Comparison of ENCODE assay signal across 1 cellular context in genomic region chr10:79491171-79491835, GRCh38.
TF ChIP-seq lines count a peak whose summit lies in the region.

No MANE protein-coding gene starts in this region.

TF ChIP-seq in K562, 482 proteins besides CTCF, POLR2A, EP300 and RAD21 (continued from another document and continues in another):
- TF ChIP-seq MGA (IDR thresholded peaks at IDR 0.05) (peak; percentile 41), TAF9B (IDR thresholded peaks at IDR 0.05; ENCODE audit: partially characterized antibody) (no peak), ZNF217 (CRISPR knock-in tag; IDR thresholded peaks at IDR 0.05) (no peak), SOX6 (IDR thresholded peaks at IDR 0.05) (no peak), BHLHE40 (IDR thresholded peaks at IDR 0.05; ENCODE audit: low read length) (no peak), NFE2 (IDR thresholded peaks at IDR 0.05; ENCODE audit: low read depth) (no peak), ZNF445 (CRISPR knock-in tag; IDR thresholded peaks at IDR 0.05; ENCODE audit: low read depth) (no peak), HMGXB4 (CRISPR knock-in tag; IDR thresholded peaks at IDR 0.05) (no peak), MLLT1 (IDR thresholded peaks at IDR 0.05) (no peak), TRIM24 (IDR thresholded peaks at IDR 0.05) (no peak), RNF2 (IDR thresholded peaks at IDR 0.05) (no peak), ATF4 (CRISPR knock-in tag; IDR thresholded peaks at IDR 0.05) (no peak), PREB (CRISPR knock-in tag; IDR thresholded peaks at IDR 0.05) (no peak), CTCFL (IDR thresholded peaks at IDR 0.05; ENCODE audit: borderline replicate concordance, insufficient read depth, low read depth, low read length, poor library complexity, severe bottlenecking) (peak; percentile 66), ZNF408 (CRISPR knock-in tag; IDR thresholded peaks at IDR 0.05; ENCODE audit: low read depth) (no peak), ZNF143 (CRISPR knock-in tag; IDR thresholded peaks at IDR 0.05) (no peak), MBD2 (IDR thresholded peaks at IDR 0.05; ENCODE audit: borderline replicate concordance, low read depth) (no peak), ZNF511 (CRISPR knock-in tag; IDR thresholded peaks at IDR 0.05) (no peak), PRDM10 (IDR thresholded peaks at IDR 0.05; ENCODE audit: partially characterized antibody) (no peak), NFXL1 (CRISPR knock-in tag; IDR thresholded peaks at IDR 0.05) (no peak), RBM15 (IDR thresholded peaks at IDR 0.05; ENCODE audit: insufficient read depth, low read length) (no peak), THRA (IDR thresholded peaks at IDR 0.05) (no peak), YBX1 (IDR thresholded peaks at IDR 0.05) (no peak), ZNF764 (CRISPR knock-in tag; IDR thresholded peaks at IDR 0.05; ENCODE audit: low read depth) (no peak), MAX (CRISPR knock-in tag; IDR thresholded peaks at IDR 0.05) (peak; percentile 55; the same call in 1 of the 2 replicates), BRF2 (IDR thresholded peaks at IDR 0.05; ENCODE audit: borderline replicate concordance, insufficient read depth, insufficient read length) (no peak), KAT2B (IDR thresholded peaks at IDR 0.05; ENCODE audit: low read depth, low read length) (no peak)
